ENCODE assay signal across 8 cellular contexts in genomic region chr1:235910357-235911299, GRCh38. TPM values are rescaled to one million over a fixed set of nuclear protein-coding genes. Genes with fewer than 3 reads are reported as not detected.
A peak's percentile ranks its signal among the peaks of the same experiment; 100 is the strongest.
DNase-seq lines count a peak whose midpoint lies in the region; ATAC-seq and TF ChIP-seq lines count a peak whose summit lies in the region.

No MANE protein-coding gene starts in this region.

- peak; percentile 77 for DNase-seq in BE2C
- DNase-seq in activated CD4-positive, alpha-beta T cell treated with anti-CD3 and anti-CD28 coated beads, Interleukin-2, amount 10 ng/mL, durations not matched to agents 24 days and 14 days: peak; percentile 69
- peak; percentile 87 for DNase-seq in fibroblast of pulmonary artery (ENCODE audit: low read depth)
- DNase-seq in sciatic nerve (ENCODE audit: low spot score): no peak
- no peak for DNase-seq in Karpas-422
- DNase-seq in spleen: no peak

- peak overlapping the region; percentile 18 for H3K4me3 Mint-ChIP-seq in activated CD4-positive, alpha-beta T cell treated with anti-CD3 and anti-CD28 coated beads, Interleukin-2, amount 10 ng/mL, durations not matched to agents 24 days and 14 days

- H3K4me2 ChIP-seq in Karpas-422 (ENCODE audit: low read depth, low read length, poor library complexity, severe bottlenecking): no peak overlapping the region

- no peaks in the 10 kb centered on the region for H3K9me2 ChIP-seq in Karpas-422 (replicated peaks; ENCODE audit: insufficient read depth, low read length)

- no peaks in the 10 kb centered on the region for H3K79me2 ChIP-seq in Karpas-422 (ENCODE audit: low read length)

- H4K20me1 ChIP-seq in Karpas-422 (ENCODE audit: insufficient read depth, low read depth, low read length): no peaks in the 10 kb centered on the region

- intact Hi-C loops in activated CD4-positive, alpha-beta T cell treated with anti-CD3 and anti-CD28 coated beads, Interleukin-2, amount 10 ng/mL, durations not matched to agents 24 days and 14 days (cut with micrococcal nuclease): loop anchor here (1.0 to 2.0 kb wide), 5 partner anchors 22 to 60 kb away; no protein-coding TSS in a partner anchor
- intact Hi-C loops in sciatic nerve (cut with DNase I): no loop called here
- intact Hi-C loops in spleen (cut with DNase I; ENCODE audit: low total_unique reads): no loop called here

- H3K9me3 Mint-ChIP-seq in activated CD4-positive, alpha-beta T cell treated with anti-CD3 and anti-CD28 coated beads, Interleukin-2, amount 10 ng/mL, durations not matched to agents 24 days and 14 days: no peaks in the 10 kb centered on the region

- no peak overlapping the region for H2AFZ ChIP-seq in Karpas-422 (ENCODE audit: low read length)

- H3K36me3 ChIP-seq in BE2C (no peaks in the 10 kb centered on the region), Karpas-422 (ENCODE audit: insufficient read depth, low read length) (no peaks in the 10 kb centered on the region), spleen (no peaks in the 10 kb centered on the region)

- H3K27me3 ChIP-seq in BE2C (no peaks in the 10 kb centered on the region), Karpas-422 (ENCODE audit: low read length) (no peaks in the 10 kb centered on the region), spleen (replicated peaks in 1 of 7) (no peaks in the 10 kb centered on the region)

- no peaks in the 10 kb centered on the region for H3K9me3 ChIP-seq in BE2C
- no peaks in the 10 kb centered on the region for H3K9me3 ChIP-seq in Karpas-422 (ENCODE audit: low read length)
- no peaks in the 10 kb centered on the region for H3K9me3 ChIP-seq in spleen

- H3K27me3 Mint-ChIP-seq in activated CD4-positive, alpha-beta T cell treated with anti-CD3 and anti-CD28 coated beads, Interleukin-2, amount 10 ng/mL, durations not matched to agents 24 days and 14 days: peaks cover 4% of the 10 kb centered on the region

- WGBS in spleen, 5 donors: 63 to 85% (median 80%) methylated on average over 8 of the region's 8 CpGs

- H3K4me1 Mint-ChIP-seq in activated CD4-positive, alpha-beta T cell treated with anti-CD3 and anti-CD28 coated beads, Interleukin-2, amount 10 ng/mL, durations not matched to agents 24 days and 14 days: peaks cover 33% of the 10 kb centered on the region

- no peak overlapping the region for H3K27ac ChIP-seq in Karpas-422 (ENCODE audit: low read length)
- H3K27ac ChIP-seq in spleen: peak overlapping the region in 2 of 8 donors; percentile 16 to 28

- ATAC-seq in HG02870 (IDR thresholded peaks at IDR 0.05; ENCODE audit: unreplicated experiment) (peak; percentile 76), sciatic nerve (peak; percentile 56), GM18870 (IDR thresholded peaks at IDR 0.05; ENCODE audit: unreplicated experiment) (no peak)

- H3K4me1 ChIP-seq in BE2C: peaks cover 19% of the 10 kb centered on the region
- no peaks in the 10 kb centered on the region for H3K4me1 ChIP-seq in Karpas-422 (ENCODE audit: low read length)
- no peaks in the 10 kb centered on the region for H3K4me1 ChIP-seq in spleen

- TF ChIP-seq POLR2A in spleen (IDR thresholded peaks at IDR 0.05): no peak

- no peak overlapping the region for H3K4me3 ChIP-seq in BE2C (ENCODE audit: low read depth, low read length)
- H3K4me3 ChIP-seq in fibroblast of pulmonary artery (replicated peaks; ENCODE audit: low read depth, low read length): no peak overlapping the region
- no peak overlapping the region for H3K4me3 ChIP-seq in Karpas-422 (ENCODE audit: low read length)
- no peak overlapping the region for H3K4me3 ChIP-seq in spleen

- TF ChIP-seq CTCF in BE2C (IDR thresholded peaks at IDR 0.05; ENCODE audit: low read depth, low read length) (no peak), fibroblast of pulmonary artery (IDR thresholded peaks at IDR 0.05; ENCODE audit: low read length, missing control alignments) (no peak), spleen (IDR thresholded peaks at IDR 0.05 in 8 of 11, conservative IDR thresholded peaks at IDR 0.05 in 3 of 11) (no peak)

- H3K36me3 Mint-ChIP-seq in activated CD4-positive, alpha-beta T cell treated with anti-CD3 and anti-CD28 coated beads, Interleukin-2, amount 10 ng/mL, durations not matched to agents 24 days and 14 days (ENCODE audit: low read depth): no peaks in the 10 kb centered on the region

- peak overlapping the region; percentile 84 for H3K27ac Mint-ChIP-seq in activated CD4-positive, alpha-beta T cell treated with anti-CD3 and anti-CD28 coated beads, Interleukin-2, amount 10 ng/mL, durations not matched to agents 24 days and 14 days

- no peak overlapping the region for H3K9ac ChIP-seq in Karpas-422 (ENCODE audit: low read length)

RNA-seq across cellular contexts. Expression of gene LYST, which starts 43.9 kb away (rescaled TPM):
- 8.4 TPM for polyA plus RNA-seq in BE2C (2012; ENCODE audit: insufficient read depth, insufficient read length, low read depth)
- total RNA-seq in activated CD4-positive, alpha-beta T cell treated with anti-CD3 and anti-CD28 coated beads, Interleukin-2, amount 10 ng/mL, durations not matched to agents 24 days and 14 days: 94.5 and 106 TPM in 2 replicates
- total RNA-seq in sciatic nerve: 61.9 TPM
- 4.8 and 7.8 TPM in 2 replicates for total RNA-seq in Karpas-422 (2014; rRNA removed; shearing (Covaris generic); ENCODE audit: low replicate concordance)
- total RNA-seq in spleen: 100 to 1,000 TPM in 5 of 7 donors, 10 to 100 TPM in 2; 76.9 to 169 (median 109) TPM
- polyA plus RNA-seq in spleen: 10 to 100 TPM in 1 of 3 donors, 1 to 10 TPM in 2; 9.0 to 11.8 (median 9.9) TPM

Comparison
In these comparisons a context has a peak if more than half of its experiments do, and no peak if none do; other contexts are left out.
1. DNase-seq: peak in BE2C (single experiment), activated CD4-positive, alpha-beta T cell treated with anti-CD3 and anti-CD28 coated beads, Interleukin-2, amount 10 ng/mL, durations not matched to agents 24 days and 14 days (single experiment) and fibroblast of pulmonary artery (single experiment); none in sciatic nerve (single experiment), Karpas-422 (single experiment) and spleen (single experiment).